Comparison of ENCODE assay signal across 10 cellular contexts in the genomic region with DNA sequence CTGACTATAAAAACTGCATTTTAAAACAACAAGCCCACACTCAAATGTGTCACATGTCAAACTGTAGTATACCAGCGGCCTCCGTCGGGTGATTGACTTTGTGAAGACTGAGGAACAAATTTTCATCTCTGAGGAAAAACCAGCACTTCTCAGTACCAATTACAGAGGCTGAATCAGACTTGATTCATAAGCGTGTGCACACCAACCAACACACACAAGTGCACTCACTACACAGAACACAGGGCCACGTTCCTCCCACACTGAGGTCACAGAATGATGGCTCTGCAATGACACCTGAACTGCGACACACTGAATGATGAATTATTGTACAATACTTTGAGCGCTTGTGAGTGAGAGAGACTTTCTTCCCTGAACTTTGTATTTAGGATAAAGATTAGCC. TPM values are rescaled to one million over a fixed set of nuclear protein-coding genes. Genes with fewer than 3 reads are reported as not detected.
DNase-seq lines count a peak whose midpoint lies in the region; ATAC-seq and TF ChIP-seq lines count a peak whose summit lies in the region.
"Had no signal": no experiment of that assay in that cellular context is flagged by ENCODE, and none has a peak within 500 bp of the region (broad histone marks: within the 10 kb centered on the region; RNA-seq: fewer than 3 reads in every experiment).

No MANE protein-coding gene starts in this region.

- intact Hi-C loops in spleen (cut with DNase I; ENCODE audit: low total_unique reads) = no loop called here
- intact Hi-C loops in colonic mucosa (cut with DNase I) = no loop called here

- WGBS in spleen, 5 donors = 70 to 77% (median 74%) methylated on average over 7 of the region's 7 CpGs

- POLR2A ChIA-PET in CD8-positive, alpha-beta memory T cell (lab: Charles Lee) = no interaction called here

- H3K36me3 ChIP-seq in CD8-positive, alpha-beta memory T cell (ENCODE audit: insufficient read depth, low read length) = peaks cover 8% of the 10 kb centered on the region
- H3K36me3 ChIP-seq in spleen (peaks cover 0 to 34% (median 18%) of the 10 kb centered on the region in 6 donors), colonic mucosa (no peaks in the 10 kb centered on the region)

- no peak for TF ChIP-seq POLR2A in spleen (IDR thresholded peaks at IDR 0.05)

- H3K27me3 Mint-ChIP-seq in CD8-positive, alpha-beta memory T cell = peaks cover 0 to 2% of the 10 kb centered on the region in 2 donors
- H3K27me3 Mint-ChIP-seq in T-helper 2 cell treated with Interferon-gamma antibody and Interleukin-4, amounts not matched to agents 5 μg/mL and 100 μg/mL, for 36 hours (ENCODE audit: low read depth) = no peaks in the 10 kb centered on the region
- H3K27me3 Mint-ChIP-seq in central memory CD8-positive, alpha-beta T cell = no peaks in the 10 kb centered on the region

- no peak overlapping the region for H3K27ac ChIP-seq in CD8-positive, alpha-beta memory T cell (ENCODE audit: low read depth, low read length)
- H3K27ac ChIP-seq in spleen (peak overlapping the region in 6 of 8 donors; percentile 71 to 88 (median 80)), colonic mucosa (no peak overlapping the region)
- H3K27ac ChIP-seq: HL-60 had no signal

- peaks cover 13 to 51% (median 25%) of the 10 kb centered on the region in 3 donors for H3K36me3 Mint-ChIP-seq in CD8-positive, alpha-beta memory T cell
- peaks cover 69% of the 10 kb centered on the region for H3K36me3 Mint-ChIP-seq in T-helper 2 cell treated with Interferon-gamma antibody and Interleukin-4, amounts not matched to agents 5 μg/mL and 100 μg/mL, for 36 hours (ENCODE audit: low read depth)
- H3K36me3 Mint-ChIP-seq in central memory CD8-positive, alpha-beta T cell (ENCODE audit: insufficient read depth) = peaks cover 25% of the 10 kb centered on the region

- peaks cover 86 to 92% (median 91%) of the 10 kb centered on the region in 3 donors for H3K4me1 Mint-ChIP-seq in CD8-positive, alpha-beta memory T cell
- peaks cover 72% of the 10 kb centered on the region for H3K4me1 Mint-ChIP-seq in T-helper 2 cell treated with Interferon-gamma antibody and Interleukin-4, amounts not matched to agents 5 μg/mL and 100 μg/mL, for 36 hours (ENCODE audit: low read depth)
- H3K4me1 Mint-ChIP-seq in central memory CD8-positive, alpha-beta T cell = peaks cover 69% of the 10 kb centered on the region

- H3K9ac ChIP-seq in colonic mucosa (ENCODE audit: low read depth in 2 of 2, low read length in 2 of 2) = no peak overlapping the region

- H3K27me3 ChIP-seq in CD8-positive, alpha-beta memory T cell (ENCODE audit: insufficient read depth, low read length, poor library complexity, severe bottlenecking) = no peaks in the 10 kb centered on the region
- no peaks in the 10 kb centered on the region for H3K27me3 ChIP-seq in spleen (replicated peaks in 1 of 7)
- H3K27me3 ChIP-seq in colonic mucosa = no peaks in the 10 kb centered on the region

- peaks cover 75% of the 10 kb centered on the region for H3K4me1 ChIP-seq in CD8-positive, alpha-beta memory T cell (ENCODE audit: insufficient read depth, low read length)
- peaks cover 42 to 99% (median 82%) of the 10 kb centered on the region in 6 donors for H3K4me1 ChIP-seq in spleen
- no peaks in the 10 kb centered on the region for H3K4me1 ChIP-seq in colonic mucosa

- H3K4me3 Mint-ChIP-seq in CD8-positive, alpha-beta memory T cell = peak overlapping the region in 6 of 7 donors; percentile 4 to 49 (median 46)
- peak overlapping the region; percentile 74 for H3K4me3 Mint-ChIP-seq in T-helper 2 cell treated with Interferon-gamma antibody and Interleukin-4, amounts not matched to agents 5 μg/mL and 100 μg/mL, for 36 hours
- peak overlapping the region; percentile 44 for H3K4me3 Mint-ChIP-seq in central memory CD8-positive, alpha-beta T cell

- peak overlapping the region; percentile 43 to 97 (median 84) for H3K27ac Mint-ChIP-seq in CD8-positive, alpha-beta memory T cell
- peak overlapping the region; percentile 80 for H3K27ac Mint-ChIP-seq in T-helper 2 cell treated with Interferon-gamma antibody and Interleukin-4, amounts not matched to agents 5 μg/mL and 100 μg/mL, for 36 hours
- H3K27ac Mint-ChIP-seq in central memory CD8-positive, alpha-beta T cell (ENCODE audit: low read depth) = peak overlapping the region; percentile 9

- ATAC-seq in central memory CD8-positive, alpha-beta T cell (replicated peaks; ENCODE audit: extremely low read depth, poor library complexity, severe bottlenecking) = no peak
- ATAC-seq in HG03378 (IDR thresholded peaks at IDR 0.05; ENCODE audit: unreplicated experiment) = no peak
- no peak for ATAC-seq in HG02678 (IDR thresholded peaks at IDR 0.05; ENCODE audit: unreplicated experiment)

- DNase-seq in CD8-positive, alpha-beta memory T cell = no peak
- DNase-seq in T-helper 2 cell treated with Interferon-gamma antibody and Interleukin-4, amounts not matched to agents 5 μg/mL and 100 μg/mL, for 36 hours (ENCODE audit: low spot score) = peak; percentile 74
- DNase-seq in central memory CD8-positive, alpha-beta T cell (ENCODE audit: low spot score in 2 of 2) = no peak
- DNase-seq in spleen (no peak), colonic mucosa (no peak), NCI-H2196 (lab: John Stamatoyannopoulos, UW; ENCODE audit: unreplicated experiment) (no peak)
- DNase-seq: posterior cingulate gyrus had no signal

- no peak overlapping the region for H3K4me3 ChIP-seq in CD8-positive, alpha-beta memory T cell (ENCODE audit: low read length)
- H3K4me3 ChIP-seq in spleen (peak overlapping the region in 1 of 8 donors; percentile 18), colonic mucosa (no peak overlapping the region)

- TF ChIP-seq CTCF in spleen (IDR thresholded peaks at IDR 0.05 in 8 of 11, conservative IDR thresholded peaks at IDR 0.05 in 3 of 11) (no peak), colonic mucosa (IDR thresholded peaks at IDR 0.05) (no peak)

- CTCF ChIA-PET in CD8-positive, alpha-beta memory T cell (lab: Charles Lee) = interaction anchor here (0.8 to 1.0 kb wide), 2 partner anchors 9 to 87 kb away, joined by 3 read pairs; no protein-coding TSS in a partner anchor

- no peaks in the 10 kb centered on the region for H3K9me3 ChIP-seq in CD8-positive, alpha-beta memory T cell (ENCODE audit: low read length)
- H3K9me3 ChIP-seq in spleen (peaks cover 0 to 4% (median 0%) of the 10 kb centered on the region in 8 donors), colonic mucosa (no peaks in the 10 kb centered on the region)

- H3K9me3 Mint-ChIP-seq in CD8-positive, alpha-beta memory T cell = no peaks in the 10 kb centered on the region
- peaks cover 9% of the 10 kb centered on the region for H3K9me3 Mint-ChIP-seq in T-helper 2 cell treated with Interferon-gamma antibody and Interleukin-4, amounts not matched to agents 5 μg/mL and 100 μg/mL, for 36 hours
- H3K9me3 Mint-ChIP-seq in central memory CD8-positive, alpha-beta T cell = no peaks in the 10 kb centered on the region

RNA-seq across cellular contexts. Expression of gene XPO6, which starts 29.6 kb away (rescaled TPM):
- 100 to 1,000 TPM; 228 to 234 TPM for total RNA-seq in CD8-positive, alpha-beta memory T cell
- polyA plus RNA-seq in CD8-positive, alpha-beta memory T cell = 96.8 TPM
- total RNA-seq in spleen = 100 to 1,000 TPM; 259 to 517 (median 343) TPM
- polyA plus RNA-seq in spleen = 100 to 1,000 TPM in 2 of 3 donors, 10 to 100 TPM in 1; 96.9 to 150 (median 132) TPM
- total RNA-seq in colonic mucosa = 100 to 1,000 TPM in 1 of 2 donors, 10 to 100 TPM in 1; 77.0 to 144 TPM

Comparison
In these comparisons a context has a peak if more than half of its experiments do, and no peak if none do; other contexts are left out.
1. H3K27ac ChIP-seq: peak in spleen (6 of 8); none in CD8-positive, alpha-beta memory T cell (single experiment) and colonic mucosa (single experiment).
2. H3K27ac Mint-ChIP-seq: peak in every context shown above with its lines; median percentile 84 in CD8-positive, alpha-beta memory T cell; 80 in T-helper 2 cell treated with Interferon-gamma antibody and Interleukin-4, amounts not matched to agents 5 μg/mL and 100 μg/mL, for 36 hours; 9 in central memory CD8-positive, alpha-beta T cell.
3. Peak in every context shown above with its lines, with median percentiles within 50 percentile points of each other: H3K4me3 Mint-ChIP-seq.